ENCODE assay signal across 34 cellular contexts in genomic region chr1:114536043-114536442, GRCh38.
"Had no signal": no experiment of that assay in that cellular context is flagged by ENCODE, and none has a peak within 500 bp of the region (broad histone marks: within the 10 kb centered on the region; RNA-seq: fewer than 3 reads in every experiment).

No MANE protein-coding gene starts in this region.

- H3K4me3 ChIP-seq: adrenal gland, body of pancreas, breast epithelium had no signal

- DNase-seq: activated B cell treated with CpG ODN at 0.5 μM for 24 hours; activated CD4-positive, alpha-beta memory T cell treated with anti-CD3 and anti-CD28 coated beads for 36 hours; activated CD4-positive, alpha-beta T cell treated with anti-CD3 and anti-CD28 coated beads for 4 hours; activated CD4-positive, alpha-beta T cell treated with anti-CD3 and anti-CD28 coated beads, Interleukin-2, amount 10 ng/mL, durations not matched to agents 24 days and 14 days; activated CD4-positive, alpha-beta T cell treated with anti-CD3 and anti-CD28 coated beads, Interleukin-2, amount 50 U/mL, for 1 hour; activated CD4-positive, alpha-beta T cell treated with anti-CD3 and anti-CD28 coated beads, Interleukin-2, amount 50 U/mL, for 4 hours; activated CD4-positive, CD25-positive, alpha-beta regulatory T cell treated with anti-CD3 and anti-CD28 coated beads, Interleukin-2, amount 50 U/mL, for 72 hours; activated CD8-positive, alpha-beta memory T cell treated with anti-CD3 and anti-CD28 coated beads, Interleukin-2, amount 50 U/mL, for 4 hours; activated CD8-positive, alpha-beta T cell treated with anti-CD3 and anti-CD28 coated beads for 36 hours; activated effector memory CD4-positive, alpha-beta T cell treated with anti-CD3 and anti-CD28 coated beads, Interleukin-2, amount 50 U/mL, for 16 hours; activated gamma-delta T cell treated with Interleukin-2 at 50 U/mL for 16 hours; activated naive CD4-positive, alpha-beta T cell; activated naive CD4-positive, alpha-beta T cell treated with anti-CD3 and anti-CD28 coated beads for 36 hours; activated naive CD4-positive, alpha-beta T cell treated with anti-CD3 and anti-CD28 coated beads, Interleukin-2, amount 50 U/mL, for 16 hours; activated naive CD8-positive, alpha-beta T cell treated with anti-CD3 and anti-CD28 coated beads for 36 hours; activated T-cell treated with anti-CD3 and anti-CD28 coated beads for 4 hours; activated T-cell treated with anti-CD3 and anti-CD28 coated beads, Interleukin-2, amount 50 U/mL, for 1 hour; activated T-cell treated with anti-CD3 and anti-CD28 coated beads, Interleukin-2, amount 50 U/mL, for 4 hours; activated T-cell treated with anti-CD3 and anti-CD28 coated beads, Interleukin-2, amount 50 U/mL, for 72 hours; adrenal gland; amniotic stem cell; aorta; body of pancreas; brain microvascular endothelial cell; central memory CD4-positive, alpha-beta T cell; T-helper 1 cell; T-helper 2 cell; T-helper 9 cell had no signal

- ATAC-seq: activated CD8-positive, alpha-beta T cell treated with anti-CD3 and anti-CD28 coated beads for 36 hours; activated naive CD4-positive, alpha-beta T cell treated with anti-CD3 and anti-CD28 coated beads, Interleukin-2, amount 50 U/mL, for 72 hours; activated T-cell treated with anti-CD3 and anti-CD28 coated beads, Interleukin-2, amount 50 U/mL, for 4 hours; activated T-cell treated with anti-CD3 and anti-CD28 coated beads, Interleukin-2, amount 50 U/mL, for 72 hours; activated T-helper 17 cell treated with anti-CD3 and anti-CD28 coated beads, Interleukin-2, amount 50 U/mL, for 72 hours; body of pancreas had no signal

- H3K36me3 ChIP-seq: adrenal gland, brain microvascular endothelial cell, breast epithelium had no signal

- H3K4me1 ChIP-seq: adrenal gland, breast epithelium had no signal

- H3K9me3 ChIP-seq: adrenal gland, body of pancreas, breast epithelium had no signal

- H3K27ac ChIP-seq: adrenal gland, body of pancreas, brain microvascular endothelial cell, breast epithelium, VCaP had no signal

- FAIRE-seq: astrocyte, TTC549 had no signal

- H3K27me3 ChIP-seq: adrenal gland, body of pancreas, brain microvascular endothelial cell, breast epithelium had no signal
